ENCODE assay signal across 9 cellular contexts in the genomic region with DNA sequence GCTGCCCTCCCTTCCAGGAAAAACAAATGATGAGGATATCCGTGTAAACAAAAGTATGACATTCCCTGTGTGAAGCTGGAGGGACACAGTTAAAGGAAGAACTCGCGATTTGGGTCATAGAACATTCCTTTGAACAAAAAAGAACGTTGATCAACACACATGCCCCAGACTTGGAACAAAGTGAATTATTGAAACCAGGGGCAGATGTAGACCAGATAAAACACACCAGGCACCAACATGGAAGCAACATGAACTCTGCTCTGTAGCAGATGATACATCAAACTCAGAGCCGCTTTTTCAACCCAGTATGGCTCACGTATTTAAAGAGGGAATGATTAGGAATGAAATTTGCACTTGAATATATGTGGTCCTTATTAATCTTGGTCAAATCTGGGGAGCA.
"Had no signal": no experiment of that assay in that cellular context is flagged by ENCODE, and none has a peak within 500 bp of the region (broad histone marks: within the 10 kb centered on the region; RNA-seq: fewer than 3 reads in every experiment).

No MANE protein-coding gene starts in this region.

- ATAC-seq: GM23338, HCT116 had no signal

- H3K36me3 ChIP-seq: HAP-1 had no signal

- H3K4me3 ChIP-seq: GM23248, GM23338, HAP-1 had no signal

- H3K4me2 ChIP-seq: GM23338 had no signal

- H3K9me3 ChIP-seq: HAP-1 had no signal

- H2AFZ ChIP-seq: GM23248, GM23338 had no signal

- DNase-seq: GM23248, GOT3, H7, H9, HCEC 1CT, HFFc6 had no signal

- H3K4me1 ChIP-seq: HAP-1 had no signal

- H3K9ac ChIP-seq: GM23248 had no signal

- H3K27ac ChIP-seq: GM23248 had no signal
